In the genomic region with DNA sequence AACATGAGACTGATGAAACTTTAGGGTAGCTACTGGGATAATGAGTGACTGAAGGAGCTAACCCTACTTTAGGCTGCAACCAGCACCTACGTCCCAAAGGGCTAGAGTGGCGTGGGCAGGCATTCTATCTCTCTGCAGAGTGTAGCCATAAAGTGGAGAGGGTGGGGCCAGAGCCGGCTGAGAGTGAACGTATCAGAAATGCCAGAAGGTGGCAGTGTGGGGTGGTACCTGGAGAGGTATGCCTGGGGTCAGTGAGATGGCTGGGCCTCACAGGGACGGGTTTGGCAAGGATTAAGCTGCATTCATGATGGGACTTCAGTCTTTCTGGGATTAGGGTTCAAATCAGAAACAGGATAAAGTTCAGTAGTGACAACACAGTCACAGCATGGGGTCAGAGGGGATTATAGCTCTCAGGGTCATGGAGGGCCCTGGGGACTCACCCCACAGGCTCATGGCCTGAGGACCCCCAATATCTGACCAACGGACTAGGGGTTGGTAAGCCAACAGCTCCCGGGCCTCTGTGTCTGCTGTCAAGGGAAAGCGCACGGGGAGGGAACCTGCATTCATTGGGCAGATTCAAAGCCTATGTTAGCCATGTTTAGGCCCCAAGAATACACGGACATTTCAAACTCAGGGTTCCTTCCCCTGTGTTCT, we compare ENCODE assay signal across 9 cellular contexts.
A peak's percentile ranks its signal among the peaks of the same experiment; 100 is the strongest.
DNase-seq lines count a peak whose midpoint lies in the region; ATAC-seq and TF ChIP-seq lines count a peak whose summit lies in the region.
"Had no signal": no experiment of that assay in that cellular context is flagged by ENCODE, and none has a peak within 500 bp of the region (broad histone marks: within the 10 kb centered on the region; RNA-seq: fewer than 3 reads in every experiment).

No MANE protein-coding gene starts in this region.

- POLR2A ChIA-PET in activated CD8-positive, alpha-beta T cell treated with anti-CD3 and anti-CD28 coated beads, Interleukin-2, amount 10 ng/mL, durations not matched to agents 7 days and 5 days (lab: Charles Lee), result interaction anchor here (1.3 kb wide), 1 partner anchor 80 kb away, joined by 5 read pairs; no protein-coding TSS in a partner anchor

- ATAC-seq in GM19035 (IDR thresholded peaks at IDR 0.05; ENCODE audit: unreplicated experiment) (peak; percentile 69), HG03442 (IDR thresholded peaks at IDR 0.05; ENCODE audit: unreplicated experiment) (peak; percentile 73)
- peak; percentile 77 for ATAC-seq in activated CD8-positive, alpha-beta T cell treated with anti-CD3 and anti-CD28 coated beads, Interleukin-2, amount 10 ng/mL, durations not matched to agents 7 days and 5 days

- no peaks in the 10 kb centered on the region for H3K9me3 ChIP-seq in transverse colon
- H3K9me3 ChIP-seq: tibial nerve had no signal

- intact Hi-C loops in transverse colon (cut with DNase I; ENCODE audit: low total_unique reads), result no loop called here

- H3K9me3 Mint-ChIP-seq in activated CD8-positive, alpha-beta T cell treated with anti-CD3 and anti-CD28 coated beads, Interleukin-2, amount 10 ng/mL, durations not matched to agents 7 days and 5 days (ENCODE audit: insufficient read depth), result no peaks in the 10 kb centered on the region
- H3K9me3 Mint-ChIP-seq in endothelial cell (ENCODE audit: unreplicated experiment), result no peaks in the 10 kb centered on the region
- no peaks in the 10 kb centered on the region for H3K9me3 Mint-ChIP-seq in nephron

- TF ChIP-seq POLR2A in transverse colon (IDR thresholded peaks at IDR 0.05), result no peak

- H3K4me3 ChIP-seq in transverse colon, result no peak overlapping the region
- H3K4me3 ChIP-seq: tibial nerve had no signal

- H3K27ac Mint-ChIP-seq in activated CD8-positive, alpha-beta T cell treated with anti-CD3 and anti-CD28 coated beads, Interleukin-2, amount 10 ng/mL, durations not matched to agents 7 days and 5 days, result peak overlapping the region; percentile 48
- H3K27ac Mint-ChIP-seq in endothelial cell (ENCODE audit: unreplicated experiment) (no peak overlapping the region), nephron (no peak overlapping the region)

- no peak overlapping the region for H3K4me3 Mint-ChIP-seq in activated CD8-positive, alpha-beta T cell treated with anti-CD3 and anti-CD28 coated beads, Interleukin-2, amount 10 ng/mL, durations not matched to agents 7 days and 5 days
- H3K4me3 Mint-ChIP-seq in endothelial cell (ENCODE audit: unreplicated experiment), result no peak overlapping the region
- no peak overlapping the region for H3K4me3 Mint-ChIP-seq in nephron

- TF ChIP-seq CTCF in endothelial cell (IDR thresholded peaks at IDR 0.05; ENCODE audit: unreplicated experiment), result peak; percentile 23
- TF ChIP-seq CTCF in nephron (IDR thresholded peaks at IDR 0.05; ENCODE audit: unreplicated experiment in 3 of 3), result peak; percentile 35 to 54 (median 46)
- peak; percentile 28 to 61 (median 43) for TF ChIP-seq CTCF in transverse colon (IDR thresholded peaks at IDR 0.05)

- H3K36me3 ChIP-seq in transverse colon, result no peaks in the 10 kb centered on the region
- H3K36me3 ChIP-seq: tibial nerve had no signal

- no peaks in the 10 kb centered on the region for H3K36me3 Mint-ChIP-seq in activated CD8-positive, alpha-beta T cell treated with anti-CD3 and anti-CD28 coated beads, Interleukin-2, amount 10 ng/mL, durations not matched to agents 7 days and 5 days (ENCODE audit: low read depth)
- no peaks in the 10 kb centered on the region for H3K36me3 Mint-ChIP-seq in endothelial cell (ENCODE audit: low read depth, unreplicated experiment)
- no peaks in the 10 kb centered on the region for H3K36me3 Mint-ChIP-seq in nephron (ENCODE audit: low read depth)

- no peak overlapping the region for H3K27ac ChIP-seq in transverse colon
- H3K27ac ChIP-seq: tibial nerve had no signal

- H3K4me1 Mint-ChIP-seq in activated CD8-positive, alpha-beta T cell treated with anti-CD3 and anti-CD28 coated beads, Interleukin-2, amount 10 ng/mL, durations not matched to agents 7 days and 5 days (ENCODE audit: low read depth), result peaks cover 33% of the 10 kb centered on the region
- H3K4me1 Mint-ChIP-seq in endothelial cell (ENCODE audit: unreplicated experiment), result peaks cover 4% of the 10 kb centered on the region
- no peaks in the 10 kb centered on the region for H3K4me1 Mint-ChIP-seq in nephron

- no peaks in the 10 kb centered on the region for H3K4me1 ChIP-seq in transverse colon
- H3K4me1 ChIP-seq: tibial nerve had no signal

- in situ Hi-C loops in transverse colon (cut with MboI; ENCODE audit: low pct_ligation_motif_present in 1 of 4, low pct_unique_long_range_greater_than_20kb in 1 of 4, low sequenced_read_pairs in 3 of 4), result loop anchor here in 1 of 4 donors (25.0 kb wide), 1 partner anchor 370 kb away; no protein-coding TSS in a partner anchor

- peaks cover 17% of the 10 kb centered on the region for H3K27me3 Mint-ChIP-seq in activated CD8-positive, alpha-beta T cell treated with anti-CD3 and anti-CD28 coated beads, Interleukin-2, amount 10 ng/mL, durations not matched to agents 7 days and 5 days (ENCODE audit: low read depth)
- H3K27me3 Mint-ChIP-seq in endothelial cell (ENCODE audit: unreplicated experiment), result no peaks in the 10 kb centered on the region
- peaks cover 17% of the 10 kb centered on the region for H3K27me3 Mint-ChIP-seq in nephron (ENCODE audit: low read depth)

- 16 to 33% methylated on average over 6 to 10 of the region's 10 CpGs for WGBS in transverse colon (ENCODE audit: low coverage in 1 of 2), 2 donors

- peaks cover 25% of the 10 kb centered on the region for H3K27me3 ChIP-seq in transverse colon
- H3K27me3 ChIP-seq: tibial nerve had no signal

- TF ChIP-seq EP300 in transverse colon (IDR thresholded peaks at IDR 0.05; ENCODE audit: low read depth), result no peak

- peak; percentile 7 for DNase-seq in Ammon's horn (ENCODE audit: low spot score)
- DNase-seq in NCI-H774 (lab: John Stamatoyannopoulos, UW), result peak; percentile 70
- peak; percentile 87 for DNase-seq in activated CD8-positive, alpha-beta T cell treated with anti-CD3 and anti-CD28 coated beads, Interleukin-2, amount 10 ng/mL, durations not matched to agents 7 days and 5 days
- DNase-seq in endothelial cell (ENCODE audit: low spot score), result peak; percentile 85
- DNase-seq in transverse colon, result peak; percentile 76

- CTCF ChIA-PET in activated CD8-positive, alpha-beta T cell treated with anti-CD3 and anti-CD28 coated beads, Interleukin-2, amount 10 ng/mL, durations not matched to agents 7 days and 5 days (lab: Charles Lee), result interaction anchor here (0.6 to 6.4 kb wide), 52 partner anchors 9 to 411 kb away, joined by 3 to 110 read pairs (median 5); a partner anchor contains a TSS

Comparison
In these comparisons a context has a peak if more than half of its experiments do, and no peak if none do; other contexts are left out.
1. DNase-seq: peak in every context shown above with its lines; median percentile 87 in activated CD8-positive, alpha-beta T cell treated with anti-CD3 and anti-CD28 coated beads, Interleukin-2, amount 10 ng/mL, durations not matched to agents 7 days and 5 days; 85 in endothelial cell; 76 in transverse colon; 70 in NCI-H774; 7 in Ammon's horn.